ENCODE assay signal across 28 cellular contexts in genomic region chr15:85298941-85299340, GRCh38.
"Had no signal": no experiment of that assay in that cellular context is flagged by ENCODE, and none has a peak within 500 bp of the region (broad histone marks: within the 10 kb centered on the region; RNA-seq: fewer than 3 reads in every experiment).

No MANE protein-coding gene starts in this region.

- H3K4me1 ChIP-seq: adrenal gland, breast epithelium had no signal

- DNase-seq: activated CD4-positive, alpha-beta T cell treated with anti-CD3 and anti-CD28 coated beads for 48 hours; activated CD4-positive, alpha-beta T cell treated with anti-CD3 and anti-CD28 coated beads, Interleukin-2, amount 50 U/mL, for 1 hour; activated CD4-positive, alpha-beta T cell treated with anti-CD3 and anti-CD28 coated beads, Interleukin-2, amount 50 U/mL, for 48 hours; activated CD8-positive, alpha-beta memory T cell treated with anti-CD3 and anti-CD28 coated beads for 24 hours; activated CD8-positive, alpha-beta T cell treated with anti-CD3 and anti-CD28 coated beads for 36 hours; activated effector memory CD4-positive, alpha-beta T cell treated with anti-CD3 and anti-CD28 coated beads, Interleukin-2, amount 50 U/mL, for 16 hours; activated naive CD4-positive, alpha-beta T cell treated with anti-CD3 and anti-CD28 coated beads for 36 hours; activated naive CD8-positive, alpha-beta T cell treated with anti-CD3 and anti-CD28 coated beads for 36 hours; activated naive CD8-positive, alpha-beta T cell treated with anti-CD3 and anti-CD28 coated beads, Interleukin-2, amount 50 U/mL, for 24 hours; activated T-cell treated with anti-CD3 and anti-CD28 coated beads, Interleukin-2, amount 50 U/mL, for 48 hours; adrenal gland; amygdala; aorta; central memory CD4-positive, alpha-beta T cell; cerebellar nuclear complex; colonic mucosa; effector CD8-positive, alpha-beta T cell; endodermal cell; foreskin fibroblast; head of caudate nucleus; T-helper 1 cell; T-helper 17 cell; T1000; WERI-Rb-1 had no signal

- FAIRE-seq: frontal cortex had no signal

- H3K9me3 ChIP-seq: adrenal gland, breast epithelium, colonic mucosa had no signal

- H3K27me3 ChIP-seq: adrenal gland, breast epithelium, cardiac muscle cell, colonic mucosa had no signal

- H3K27ac ChIP-seq: adrenal gland, breast epithelium, cardiac muscle cell, colonic mucosa, WERI-Rb-1 had no signal

- H3K4me3 ChIP-seq: adrenal gland, breast epithelium, cardiac muscle cell, colonic mucosa had no signal

- H3K36me3 ChIP-seq: adrenal gland, breast epithelium, cardiac muscle cell, colonic mucosa, WERI-Rb-1 had no signal

- ATAC-seq: activated CD8-positive, alpha-beta T cell treated with anti-CD3 and anti-CD28 coated beads for 36 hours; activated naive CD8-positive, alpha-beta T cell treated with anti-CD3 and anti-CD28 coated beads, Interleukin-2, amount 50 U/mL, for 24 hours; esophagus mucosa; T-helper 17 cell had no signal
